1 cellular context compared by ENCODE assay signal in the genomic region with DNA sequence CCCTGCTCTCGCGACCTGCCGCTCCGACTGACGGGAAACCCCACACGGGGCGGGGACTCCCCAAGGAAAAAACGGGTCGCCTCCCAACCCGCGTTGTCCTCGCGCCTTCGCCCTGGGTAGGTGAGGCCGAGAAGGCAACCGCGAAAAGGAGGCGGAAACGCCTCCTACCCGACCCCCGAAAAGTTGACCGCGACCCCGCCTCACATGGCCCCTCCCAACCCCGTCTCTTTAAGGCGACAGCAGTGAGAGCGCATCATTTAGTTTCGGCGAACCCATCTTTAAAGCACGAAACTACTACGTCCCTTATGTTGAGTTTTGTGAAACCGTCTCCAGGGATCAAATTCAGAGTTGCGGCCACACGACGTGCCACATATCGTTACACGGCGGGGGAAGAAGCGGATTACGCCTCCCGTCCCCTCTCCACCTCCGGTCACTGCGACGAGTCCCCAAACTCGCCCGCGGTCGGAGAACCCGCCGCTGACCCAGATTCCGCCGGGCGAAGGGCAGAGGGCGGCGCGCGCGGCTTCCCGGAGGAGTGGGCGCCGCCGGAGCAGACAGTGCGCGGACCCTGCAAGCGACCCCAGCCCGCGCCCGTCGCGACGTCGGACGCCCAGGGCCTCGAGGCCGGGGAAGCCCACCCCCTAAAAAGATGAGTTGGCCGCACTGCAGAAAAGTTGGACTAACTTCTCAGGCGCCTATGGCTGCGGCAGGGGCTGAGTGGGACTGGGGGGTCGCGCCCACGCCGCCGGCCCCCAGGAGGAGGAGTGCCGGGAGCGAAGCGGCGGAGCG.
TF ChIP-seq lines count a peak whose summit lies in the region.

No MANE protein-coding gene starts in this region.

TF ChIP-seq in HepG2, 621 proteins besides CTCF, POLR2A, EP300 and RAD21 (continued from another document and continues in another):
- TF ChIP-seq, protein P1, sequence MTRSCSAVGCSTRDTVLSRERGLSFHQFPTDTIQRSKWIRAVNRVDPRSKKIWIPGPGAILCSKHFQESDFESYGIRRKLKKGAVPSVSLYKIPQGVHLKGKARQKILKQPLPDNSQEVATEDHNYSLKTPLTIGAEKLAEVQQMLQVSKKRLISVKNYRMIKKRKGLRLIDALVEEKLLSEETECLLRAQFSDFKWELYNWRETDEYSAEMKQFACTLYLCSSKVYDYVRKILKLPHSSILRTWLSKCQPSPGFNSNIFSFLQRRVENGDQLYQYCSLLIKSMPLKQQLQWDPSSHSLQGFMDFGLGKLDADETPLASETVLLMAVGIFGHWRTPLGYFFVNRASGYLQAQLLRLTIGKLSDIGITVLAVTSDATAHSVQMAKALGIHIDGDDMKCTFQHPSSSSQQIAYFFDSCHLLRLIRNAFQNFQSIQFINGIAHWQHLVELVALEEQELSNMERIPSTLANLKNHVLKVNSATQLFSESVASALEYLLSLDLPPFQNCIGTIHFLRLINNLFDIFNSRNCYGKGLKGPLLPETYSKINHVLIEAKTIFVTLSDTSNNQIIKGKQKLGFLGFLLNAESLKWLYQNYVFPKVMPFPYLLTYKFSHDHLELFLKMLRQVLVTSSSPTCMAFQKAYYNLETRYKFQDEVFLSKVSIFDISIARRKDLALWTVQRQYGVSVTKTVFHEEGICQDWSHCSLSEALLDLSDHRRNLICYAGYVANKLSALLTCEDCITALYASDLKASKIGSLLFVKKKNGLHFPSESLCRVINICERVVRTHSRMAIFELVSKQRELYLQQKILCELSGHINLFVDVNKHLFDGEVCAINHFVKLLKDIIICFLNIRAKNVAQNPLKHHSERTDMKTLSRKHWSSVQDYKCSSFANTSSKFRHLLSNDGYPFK (CRISPR knock-in tag; IDR thresholded peaks at IDR 0.05; ENCODE audit: borderline replicate concordance), result peak; percentile 55; the same call in 1 of the 2 replicates
- TF ChIP-seq ADNP (CRISPR knock-in tag; IDR thresholded peaks at IDR 0.05) (no peak), ZNF564 (CRISPR knock-in tag; IDR thresholded peaks at IDR 0.05) (no peak), MYNN (CRISPR knock-in tag; IDR thresholded peaks at IDR 0.05; ENCODE audit: low read depth) (no peak), JUND (CRISPR knock-in tag; IDR thresholded peaks at IDR 0.05) (no peak), KAT8 (CRISPR knock-in tag; IDR thresholded peaks at IDR 0.05) (peak; percentile 58; the same call in 1 of the 2 replicates), MLLT10 (CRISPR knock-in tag; IDR thresholded peaks at IDR 0.05) (no peak), ZIK1 (CRISPR knock-in tag; IDR thresholded peaks at IDR 0.05; ENCODE audit: borderline replicate concordance, low read depth) (no peak), TCF12 (IDR thresholded peaks at IDR 0.05) (no peak), TCF12 (CRISPR knock-in tag; IDR thresholded peaks at IDR 0.05) (no peak), ZNF296 (CRISPR knock-in tag; conservative IDR thresholded peaks at IDR 0.05) (no peak), ZNF788 (CRISPR knock-in tag; IDR thresholded peaks at IDR 0.05; ENCODE audit: borderline replicate concordance) (no peak; the same call in 1 of the 2 replicates), HDAC6 (IDR thresholded peaks at IDR 0.05; ENCODE audit: low read depth, low read length) (no peak), ZBTB7A (CRISPR knock-in tag; IDR thresholded peaks at IDR 0.05) (0 out of 2 replicates have a peak, but pooled peaks have one; percentile 31), BHLHE40 (IDR thresholded peaks at IDR 0.05; ENCODE audit: low read length) (no peak), STAG1 (CRISPR knock-in tag; IDR thresholded peaks at IDR 0.05) (no peak; the same call in 1 of the 2 replicates), DMAP1 (CRISPR knock-in tag; IDR thresholded peaks at IDR 0.05) (peak; percentile 29; the same call in 1 of the 2 replicates), NFE2L1 (CRISPR knock-in tag; IDR thresholded peaks at IDR 0.05; ENCODE audit: borderline replicate concordance) (no peak), ZFP90 (CRISPR knock-in tag; IDR thresholded peaks at IDR 0.05; ENCODE audit: borderline replicate concordance) (no peak), GTF2F1 (IDR thresholded peaks at IDR 0.05; ENCODE audit: low read length) (no peak), TAF1 (CRISPR knock-in tag; IDR thresholded peaks at IDR 0.05) (peak; percentile 60; the same call in 1 of the 2 replicates), SRSF4 (IDR thresholded peaks at IDR 0.05; ENCODE audit: low read depth, low read length, poor library complexity, severe bottlenecking) (no peak), SPEN (CRISPR knock-in tag; IDR thresholded peaks at IDR 0.05; ENCODE audit: low read depth) (no peak), NFRKB (IDR thresholded peaks at IDR 0.05) (no peak), HOXD1 (CRISPR knock-in tag; IDR thresholded peaks at IDR 0.05) (no peak; the same call in 1 of the 2 replicates), ZMYM4 (CRISPR knock-in tag; IDR thresholded peaks at IDR 0.05) (no peak), ATAD3A (CRISPR knock-in tag; IDR thresholded peaks at IDR 0.05) (no peak), TBP (CRISPR knock-in tag; IDR thresholded peaks at IDR 0.05) (no peak), KDM2A (CRISPR knock-in tag; IDR thresholded peaks at IDR 0.05; ENCODE audit: borderline replicate concordance, low read depth) (peak; percentile 68), SOX6 (IDR thresholded peaks at IDR 0.05) (no peak), SOX6 (CRISPR knock-in tag; IDR thresholded peaks at IDR 0.05) (no peak), HNRNPK (IDR thresholded peaks at IDR 0.05; ENCODE audit: low read depth, low read length, poor library complexity, severe bottlenecking) (no peak), GFI1 (CRISPR knock-in tag; IDR thresholded peaks at IDR 0.05; ENCODE audit: borderline replicate concordance) (no peak), CBX1 (IDR thresholded peaks at IDR 0.05; ENCODE audit: low read depth) (no peak), HOXA5 (CRISPR knock-in tag; IDR thresholded peaks at IDR 0.05) (peak; percentile 23; the same call in 1 of the 2 replicates), KLF6 (CRISPR knock-in tag; IDR thresholded peaks at IDR 0.05) (no peak)
- TF ChIP-seq, protein P2, sequence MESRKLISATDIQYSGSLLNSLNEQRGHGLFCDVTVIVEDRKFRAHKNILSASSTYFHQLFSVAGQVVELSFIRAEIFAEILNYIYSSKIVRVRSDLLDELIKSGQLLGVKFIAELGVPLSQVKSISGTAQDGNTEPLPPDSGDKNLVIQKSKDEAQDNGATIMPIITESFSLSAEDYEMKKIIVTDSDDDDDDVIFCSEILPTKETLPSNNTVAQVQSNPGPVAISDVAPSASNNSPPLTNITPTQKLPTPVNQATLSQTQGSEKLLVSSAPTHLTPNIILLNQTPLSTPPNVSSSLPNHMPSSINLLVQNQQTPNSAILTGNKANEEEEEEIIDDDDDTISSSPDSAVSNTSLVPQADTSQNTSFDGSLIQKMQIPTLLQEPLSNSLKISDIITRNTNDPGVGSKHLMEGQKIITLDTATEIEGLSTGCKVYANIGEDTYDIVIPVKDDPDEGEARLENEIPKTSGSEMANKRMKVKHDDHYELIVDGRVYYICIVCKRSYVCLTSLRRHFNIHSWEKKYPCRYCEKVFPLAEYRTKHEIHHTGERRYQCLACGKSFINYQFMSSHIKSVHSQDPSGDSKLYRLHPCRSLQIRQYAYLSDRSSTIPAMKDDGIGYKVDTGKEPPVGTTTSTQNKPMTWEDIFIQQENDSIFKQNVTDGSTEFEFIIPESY (CRISPR knock-in tag; IDR thresholded peaks at IDR 0.05), result no peak
- TF ChIP-seq, protein P3, sequence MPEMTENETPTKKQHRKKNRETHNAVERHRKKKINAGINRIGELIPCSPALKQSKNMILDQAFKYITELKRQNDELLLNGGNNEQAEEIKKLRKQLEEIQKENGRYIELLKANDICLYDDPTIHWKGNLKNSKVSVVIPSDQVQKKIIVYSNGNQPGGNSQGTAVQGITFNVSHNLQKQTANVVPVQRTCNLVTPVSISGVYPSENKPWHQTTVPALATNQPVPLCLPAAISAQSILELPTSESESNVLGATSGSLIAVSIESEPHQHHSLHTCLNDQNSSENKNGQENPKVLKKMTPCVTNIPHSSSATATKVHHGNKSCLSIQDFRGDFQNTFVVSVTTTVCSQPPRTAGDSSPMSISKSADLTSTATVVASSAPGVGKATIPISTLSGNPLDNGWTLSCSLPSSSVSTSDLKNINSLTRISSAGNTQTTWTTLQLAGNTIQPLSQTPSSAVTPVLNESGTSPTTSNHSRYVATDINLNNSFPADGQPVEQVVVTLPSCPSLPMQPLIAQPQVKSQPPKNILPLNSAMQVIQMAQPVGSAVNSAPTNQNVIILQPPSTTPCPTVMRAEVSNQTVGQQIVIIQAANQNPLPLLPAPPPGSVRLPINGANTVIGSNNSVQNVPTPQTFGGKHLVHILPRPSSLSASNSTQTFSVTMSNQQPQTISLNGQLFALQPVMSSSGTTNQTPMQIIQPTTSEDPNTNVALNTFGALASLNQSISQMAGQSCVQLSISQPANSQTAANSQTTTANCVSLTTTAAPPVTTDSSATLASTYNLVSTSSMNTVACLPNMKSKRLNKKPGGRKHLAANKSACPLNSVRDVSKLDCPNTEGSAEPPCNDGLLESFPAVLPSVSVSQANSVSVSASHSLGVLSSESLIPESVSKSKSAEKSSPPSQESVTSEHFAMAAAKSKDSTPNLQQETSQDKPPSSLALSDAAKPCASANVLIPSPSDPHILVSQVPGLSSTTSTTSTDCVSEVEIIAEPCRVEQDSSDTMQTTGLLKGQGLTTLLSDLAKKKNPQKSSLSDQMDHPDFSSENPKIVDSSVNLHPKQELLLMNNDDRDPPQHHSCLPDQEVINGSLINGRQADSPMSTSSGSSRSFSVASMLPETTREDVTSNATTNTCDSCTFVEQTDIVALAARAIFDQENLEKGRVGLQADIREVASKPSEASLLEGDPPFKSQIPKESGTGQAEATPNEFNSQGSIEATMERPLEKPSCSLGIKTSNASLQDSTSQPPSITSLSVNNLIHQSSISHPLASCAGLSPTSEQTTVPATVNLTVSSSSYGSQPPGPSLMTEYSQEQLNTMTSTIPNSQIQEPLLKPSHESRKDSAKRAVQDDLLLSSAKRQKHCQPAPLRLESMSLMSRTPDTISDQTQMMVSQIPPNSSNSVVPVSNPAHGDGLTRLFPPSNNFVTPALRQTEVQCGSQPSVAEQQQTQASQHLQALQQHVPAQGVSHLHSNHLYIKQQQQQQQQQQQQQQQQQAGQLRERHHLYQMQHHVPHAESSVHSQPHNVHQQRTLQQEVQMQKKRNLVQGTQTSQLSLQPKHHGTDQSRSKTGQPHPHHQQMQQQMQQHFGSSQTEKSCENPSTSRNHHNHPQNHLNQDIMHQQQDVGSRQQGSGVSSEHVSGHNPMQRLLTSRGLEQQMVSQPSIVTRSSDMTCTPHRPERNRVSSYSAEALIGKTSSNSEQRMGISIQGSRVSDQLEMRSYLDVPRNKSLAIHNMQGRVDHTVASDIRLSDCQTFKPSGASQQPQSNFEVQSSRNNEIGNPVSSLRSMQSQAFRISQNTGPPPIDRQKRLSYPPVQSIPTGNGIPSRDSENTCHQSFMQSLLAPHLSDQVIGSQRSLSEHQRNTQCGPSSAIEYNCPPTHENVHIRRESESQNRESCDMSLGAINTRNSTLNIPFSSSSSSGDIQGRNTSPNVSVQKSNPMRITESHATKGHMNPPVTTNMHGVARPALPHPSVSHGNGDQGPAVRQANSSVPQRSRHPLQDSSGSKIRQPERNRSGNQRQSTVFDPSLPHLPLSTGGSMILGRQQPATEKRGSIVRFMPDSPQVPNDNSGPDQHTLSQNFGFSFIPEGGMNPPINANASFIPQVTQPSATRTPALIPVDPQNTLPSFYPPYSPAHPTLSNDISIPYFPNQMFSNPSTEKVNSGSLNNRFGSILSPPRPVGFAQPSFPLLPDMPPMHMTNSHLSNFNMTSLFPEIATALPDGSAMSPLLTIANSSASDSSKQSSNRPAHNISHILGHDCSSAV (CRISPR knock-in tag; IDR thresholded peaks at IDR 0.05; ENCODE audit: borderline replicate concordance), result no peak
- TF ChIP-seq, protein P4, sequence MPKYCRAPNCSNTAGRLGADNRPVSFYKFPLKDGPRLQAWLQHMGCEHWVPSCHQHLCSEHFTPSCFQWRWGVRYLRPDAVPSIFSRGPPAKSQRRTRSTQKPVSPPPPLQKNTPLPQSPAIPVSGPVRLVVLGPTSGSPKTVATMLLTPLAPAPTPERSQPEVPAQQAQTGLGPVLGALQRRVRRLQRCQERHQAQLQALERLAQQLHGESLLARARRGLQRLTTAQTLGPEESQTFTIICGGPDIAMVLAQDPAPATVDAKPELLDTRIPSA (CRISPR knock-in tag; IDR thresholded peaks at IDR 0.05; ENCODE audit: borderline replicate concordance), result no peak
- TF ChIP-seq, protein P5, sequence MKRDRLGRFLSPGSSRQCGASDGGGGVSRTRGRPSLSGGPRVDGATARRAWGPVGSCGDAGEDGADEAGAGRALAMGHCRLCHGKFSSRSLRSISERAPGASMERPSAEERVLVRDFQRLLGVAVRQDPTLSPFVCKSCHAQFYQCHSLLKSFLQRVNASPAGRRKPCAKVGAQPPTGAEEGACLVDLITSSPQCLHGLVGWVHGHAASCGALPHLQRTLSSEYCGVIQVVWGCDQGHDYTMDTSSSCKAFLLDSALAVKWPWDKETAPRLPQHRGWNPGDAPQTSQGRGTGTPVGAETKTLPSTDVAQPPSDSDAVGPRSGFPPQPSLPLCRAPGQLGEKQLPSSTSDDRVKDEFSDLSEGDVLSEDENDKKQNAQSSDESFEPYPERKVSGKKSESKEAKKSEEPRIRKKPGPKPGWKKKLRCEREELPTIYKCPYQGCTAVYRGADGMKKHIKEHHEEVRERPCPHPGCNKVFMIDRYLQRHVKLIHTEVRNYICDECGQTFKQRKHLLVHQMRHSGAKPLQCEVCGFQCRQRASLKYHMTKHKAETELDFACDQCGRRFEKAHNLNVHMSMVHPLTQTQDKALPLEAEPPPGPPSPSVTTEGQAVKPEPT (CRISPR knock-in tag; IDR thresholded peaks at IDR 0.05; ENCODE audit: low read depth), result no peak
- TF ChIP-seq, protein P6, sequence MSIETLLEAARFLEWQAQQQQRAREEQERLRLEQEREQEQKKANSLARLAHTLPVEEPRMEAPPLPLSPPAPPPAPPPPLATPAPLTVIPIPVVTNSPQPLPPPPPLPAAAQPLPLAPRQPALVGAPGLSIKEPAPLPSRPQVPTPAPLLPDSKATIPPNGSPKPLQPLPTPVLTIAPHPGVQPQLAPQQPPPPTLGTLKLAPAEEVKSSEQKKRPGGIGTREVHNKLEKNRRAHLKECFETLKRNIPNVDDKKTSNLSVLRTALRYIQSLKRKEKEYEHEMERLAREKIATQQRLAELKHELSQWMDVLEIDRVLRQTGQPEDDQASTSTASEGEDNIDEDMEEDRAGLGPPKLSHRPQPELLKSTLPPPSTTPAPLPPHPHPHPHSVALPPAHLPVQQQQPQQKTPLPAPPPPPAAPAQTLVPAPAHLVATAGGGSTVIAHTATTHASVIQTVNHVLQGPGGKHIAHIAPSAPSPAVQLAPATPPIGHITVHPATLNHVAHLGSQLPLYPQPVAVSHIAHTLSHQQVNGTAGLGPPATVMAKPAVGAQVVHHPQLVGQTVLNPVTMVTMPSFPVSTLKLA (IDR thresholded peaks at IDR 0.05), result no peak
- TF ChIP-seq, protein P7, sequence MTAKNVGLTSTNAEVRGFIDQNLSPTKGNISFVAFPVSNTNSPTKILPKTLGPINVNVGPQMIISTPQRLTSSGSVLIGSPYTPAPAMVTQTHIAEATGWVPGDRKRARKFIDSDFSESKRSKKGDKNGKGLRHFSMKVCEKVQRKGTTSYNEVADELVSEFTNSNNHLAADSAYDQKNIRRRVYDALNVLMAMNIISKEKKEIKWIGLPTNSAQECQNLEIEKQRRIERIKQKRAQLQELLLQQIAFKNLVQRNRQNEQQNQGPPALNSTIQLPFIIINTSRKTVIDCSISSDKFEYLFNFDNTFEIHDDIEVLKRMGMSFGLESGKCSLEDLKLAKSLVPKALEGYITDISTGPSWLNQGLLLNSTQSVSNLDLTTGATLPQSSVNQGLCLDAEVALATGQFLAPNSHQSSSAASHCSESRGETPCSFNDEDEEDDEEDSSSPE (CRISPR knock-in tag; IDR thresholded peaks at IDR 0.05), result peak; percentile 64
